ENCODE assay signal across 17 cellular contexts in the genomic region with DNA sequence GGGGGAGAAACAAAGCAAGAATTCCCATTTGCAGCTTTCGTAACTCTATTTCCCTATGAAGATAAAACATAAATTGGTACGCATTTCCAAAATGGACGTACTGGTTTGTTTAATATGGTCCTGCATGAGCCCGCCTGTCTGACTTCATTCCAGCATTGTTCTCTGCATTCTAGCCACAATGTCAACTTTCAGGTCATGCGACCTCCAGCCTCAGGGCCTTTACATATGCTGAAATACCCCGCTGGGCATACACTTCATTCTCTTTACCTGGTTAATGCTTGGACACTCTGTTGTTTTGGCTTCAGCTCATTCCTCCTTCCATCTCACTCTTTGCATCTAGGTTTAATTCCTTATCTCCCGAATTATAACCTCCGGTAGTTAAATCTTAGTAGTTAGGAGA.
"Had no signal": no experiment of that assay in that cellular context is flagged by ENCODE, and none has a peak within 500 bp of the region (broad histone marks: within the 10 kb centered on the region; RNA-seq: fewer than 3 reads in every experiment).

No MANE protein-coding gene starts in this region.

- H3K9me3 ChIP-seq: esophagus squamous epithelium, mucosa of descending colon, ovary had no signal

- H3K4me1 ChIP-seq: esophagus squamous epithelium had no signal

- H3K27ac ChIP-seq: esophagus squamous epithelium, ovary had no signal

- DNase-seq: activated CD4-positive, alpha-beta T cell treated with anti-CD3 and anti-CD28 coated beads for 1 hour; activated CD4-positive, alpha-beta T cell treated with anti-CD3 and anti-CD28 coated beads, Interleukin-2, amount 50 U/mL, for 4 hours; activated naive CD4-positive, alpha-beta T cell treated with Interleukin-2 at 50 U/mL for 16 hours; activated T-cell treated with anti-CD3 and anti-CD28 coated beads for 4 hours; aorta; esophagus squamous epithelium; mucosa of descending colon; naive thymus-derived CD4-positive, alpha-beta T cell; ovary; stimulated activated naive CD8-positive, alpha-beta T cell treated with anti-CD3 and anti-CD28 coated beads, Interleukin-15, amount 100 ng/mL, for 72 hours; T-helper 1 cell; T1000 had no signal

- H3K4me3 ChIP-seq: esophagus squamous epithelium, mucosa of descending colon, ovary had no signal

- H3K4me3 Mint-ChIP-seq: naive thymus-derived CD4-positive, alpha-beta T cell; stimulated activated naive CD8-positive, alpha-beta T cell treated with anti-CD3 and anti-CD28 coated beads, Interleukin-15, amount 100 ng/mL, for 72 hours had no signal

- H3K9me3 Mint-ChIP-seq: naive thymus-derived CD4-positive, alpha-beta T cell; stimulated activated naive CD8-positive, alpha-beta T cell treated with anti-CD3 and anti-CD28 coated beads, Interleukin-15, amount 100 ng/mL, for 72 hours had no signal

- FAIRE-seq: colon, endothelial cell of umbilical vein, keratinocyte had no signal

- H3K27me3 Mint-ChIP-seq: naive thymus-derived CD4-positive, alpha-beta T cell; stimulated activated naive CD8-positive, alpha-beta T cell treated with anti-CD3 and anti-CD28 coated beads, Interleukin-15, amount 100 ng/mL, for 72 hours had no signal

- H3K27me3 ChIP-seq: esophagus squamous epithelium, ovary had no signal

- H3K4me1 Mint-ChIP-seq: stimulated activated naive CD8-positive, alpha-beta T cell treated with anti-CD3 and anti-CD28 coated beads, Interleukin-15, amount 100 ng/mL, for 72 hours had no signal

- H3K36me3 ChIP-seq: ovary had no signal

- H3K27ac Mint-ChIP-seq: stimulated activated naive CD8-positive, alpha-beta T cell treated with anti-CD3 and anti-CD28 coated beads, Interleukin-15, amount 100 ng/mL, for 72 hours had no signal

- ATAC-seq: left lobe of liver; mucosa of descending colon; naive thymus-derived CD4-positive, alpha-beta T cell; sciatic nerve; stimulated activated naive CD8-positive, alpha-beta T cell treated with anti-CD3 and anti-CD28 coated beads, Interleukin-15, amount 100 ng/mL, for 72 hours had no signal
